Comparison of ENCODE assay signal across 8 cellular contexts in the genomic region with DNA sequence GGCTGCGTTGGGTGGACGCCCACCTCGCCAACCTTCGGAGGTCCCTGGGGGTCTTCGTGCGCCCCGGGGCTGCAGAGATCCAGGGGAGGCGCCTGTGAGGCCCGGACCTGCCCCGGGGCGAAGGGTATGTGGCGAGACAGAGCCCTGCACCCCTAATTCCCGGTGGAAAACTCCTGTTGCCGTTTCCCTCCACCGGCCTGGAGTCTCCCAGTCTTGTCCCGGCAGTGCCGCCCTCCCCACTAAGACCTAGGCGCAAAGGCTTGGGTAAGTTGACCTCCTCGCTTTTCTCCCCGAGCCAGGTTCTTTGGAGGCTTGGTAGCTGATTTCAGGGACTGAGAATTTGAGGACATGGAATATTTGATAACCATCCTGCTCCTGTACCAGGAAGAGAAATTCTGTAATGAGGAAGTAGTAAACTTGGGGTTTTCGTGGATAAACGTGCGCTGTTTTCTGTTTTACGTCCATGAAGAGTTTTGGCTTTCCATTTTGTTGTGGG. TPM values are rescaled to one million over a fixed set of nuclear protein-coding genes. Genes with fewer than 3 reads are reported as not detected.
A peak's percentile ranks its signal among the peaks of the same experiment; 100 is the strongest.
DNase-seq lines count a peak whose midpoint lies in the region; ATAC-seq and TF ChIP-seq lines count a peak whose summit lies in the region.

No MANE protein-coding gene starts in this region.

- DNase-seq in BJ (ENCODE audit: low read depth) (no peak), HuH-7 (ENCODE audit: low spot score) (peak; percentile 20), fibroblast of mammary gland (ENCODE audit: low read depth) (peak; percentile 13), natural killer cell (no peak), NCI-H2107 treated with DMSO at 0.1 percent for 48 hours (lab: John Stamatoyannopoulos, UW; ENCODE audit: unreplicated experiment) (no peak), NCI-H1694 treated with DMSO at 0.1 percent for 48 hours (lab: John Stamatoyannopoulos, UW) (no peak)
- no peak for DNase-seq in activated CD4-positive, alpha-beta T cell treated with anti-CD3 and anti-CD28 coated beads, Interleukin-2, amount 10 ng/mL, durations not matched to agents 7 days and 5 days

- peak overlapping the region; percentile 98 for H3K4me3 Mint-ChIP-seq in activated CD4-positive, alpha-beta T cell treated with anti-CD3 and anti-CD28 coated beads, Interleukin-2, amount 10 ng/mL, durations not matched to agents 7 days and 5 days
- H3K4me3 Mint-ChIP-seq in natural killer cell, result peak overlapping the region; percentile 94

- POLR2A ChIA-PET in BJ (lab: Charles Lee), result no interaction called here
- POLR2A ChIA-PET in activated CD4-positive, alpha-beta T cell treated with anti-CD3 and anti-CD28 coated beads, Interleukin-2, amount 10 ng/mL, durations not matched to agents 7 days and 5 days (lab: Charles Lee), result no interaction called here

- H3K27me3 Mint-ChIP-seq in activated CD4-positive, alpha-beta T cell treated with anti-CD3 and anti-CD28 coated beads, Interleukin-2, amount 10 ng/mL, durations not matched to agents 7 days and 5 days, result no peaks in the 10 kb centered on the region
- no peaks in the 10 kb centered on the region for H3K27me3 Mint-ChIP-seq in natural killer cell (ENCODE audit: low read depth in 2 of 2)

- peak; percentile 0 for ATAC-seq in GM19043 (IDR thresholded peaks at IDR 0.05; ENCODE audit: low read depth, unreplicated experiment)
- ATAC-seq in natural killer cell, result no peak

- H3K4me3 ChIP-seq in BJ (ENCODE audit: low read depth, low read length) (peak overlapping the region; percentile 99), fibroblast of mammary gland (ENCODE audit: control insufficient read depth, low read depth, low read length) (peak overlapping the region; percentile 97)

- intact Hi-C loops in natural killer cell (cut with micrococcal nuclease), result loop anchor here (1.0 to 5.0 kb wide), 4 partner anchors 32 to 143 kb away; a partner anchor contains a TSS

- peaks cover 23% of the 10 kb centered on the region for H3K36me3 Mint-ChIP-seq in activated CD4-positive, alpha-beta T cell treated with anti-CD3 and anti-CD28 coated beads, Interleukin-2, amount 10 ng/mL, durations not matched to agents 7 days and 5 days (ENCODE audit: low read depth)
- peaks cover 12% of the 10 kb centered on the region for H3K36me3 Mint-ChIP-seq in natural killer cell

- no peaks in the 10 kb centered on the region for H3K27me3 ChIP-seq in BJ (ENCODE audit: control insufficient read depth, insufficient read depth, low read length)

- no peaks in the 10 kb centered on the region; the same call in 1 of the 2 replicates for H3K36me3 ChIP-seq in BJ (ENCODE audit: control insufficient read depth, insufficient read depth, low read length)

- no peaks in the 10 kb centered on the region for H3K9me3 Mint-ChIP-seq in activated CD4-positive, alpha-beta T cell treated with anti-CD3 and anti-CD28 coated beads, Interleukin-2, amount 10 ng/mL, durations not matched to agents 7 days and 5 days
- no peaks in the 10 kb centered on the region for H3K9me3 Mint-ChIP-seq in natural killer cell

- H3K27ac Mint-ChIP-seq in activated CD4-positive, alpha-beta T cell treated with anti-CD3 and anti-CD28 coated beads, Interleukin-2, amount 10 ng/mL, durations not matched to agents 7 days and 5 days, result peak overlapping the region; percentile 93
- peak overlapping the region; percentile 94 to 99 for H3K27ac Mint-ChIP-seq in natural killer cell

- CTCF ChIA-PET in BJ (lab: Yijun Ruan, JAX), result interaction anchor here (0.7 to 1.6 kb wide), 4 partner anchors 51 to 227 kb away, joined by 3 to 4 read pairs (median 3); no protein-coding TSS in a partner anchor
- CTCF ChIA-PET in activated CD4-positive, alpha-beta T cell treated with anti-CD3 and anti-CD28 coated beads, Interleukin-2, amount 10 ng/mL, durations not matched to agents 7 days and 5 days (lab: Charles Lee), result interaction anchor here (0.7 to 1.2 kb wide), 2 partner anchors 41 to 51 kb away, joined by 4 read pairs; no protein-coding TSS in a partner anchor

- peaks cover 39% of the 10 kb centered on the region for H3K4me1 Mint-ChIP-seq in activated CD4-positive, alpha-beta T cell treated with anti-CD3 and anti-CD28 coated beads, Interleukin-2, amount 10 ng/mL, durations not matched to agents 7 days and 5 days
- peaks cover 25 to 27% of the 10 kb centered on the region in 2 donors for H3K4me1 Mint-ChIP-seq in natural killer cell

- TF ChIP-seq CTCF in BJ (IDR thresholded peaks at IDR 0.05; ENCODE audit: insufficient read depth, low read depth, low read length), result no peak
- TF ChIP-seq CTCF in fibroblast of mammary gland (conservative IDR thresholded peaks at IDR 0.05; ENCODE audit: control insufficient read depth, insufficient read depth, low read depth, low read length), result no peak
- no peak for TF ChIP-seq CTCF in natural killer cell (IDR thresholded peaks at IDR 0.05)

RNA-seq across cellular contexts. Expression of a gene that starts 0.5 kb away (rescaled TPM):
- 6.0 and 8.8 TPM in 2 replicates for polyA plus RNA-seq in BJ (2011; rRNA removed)
- 6.3 and 9.1 TPM in 2 replicates for polyA minus RNA-seq in BJ (2011; rRNA and poly(A)+ RNA removed)
- total RNA-seq in activated CD4-positive, alpha-beta T cell treated with anti-CD3 and anti-CD28 coated beads, Interleukin-2, amount 10 ng/mL, durations not matched to agents 7 days and 5 days, result 10 to 100 TPM; 28.3 to 31.5 TPM
- total RNA-seq in natural killer cell, result 10 to 100 TPM; 33.5 to 43.7 (median 34.9) TPM

RNA-seq across cellular contexts. Expression of a gene that starts 1.0 kb away (rescaled TPM):
- polyA plus RNA-seq in BJ (2011; rRNA removed), result 30.2 and 53.2 TPM in 2 replicates
- 3.8 and 4.6 TPM in 2 replicates for polyA minus RNA-seq in BJ (2011; rRNA and poly(A)+ RNA removed)
- total RNA-seq in activated CD4-positive, alpha-beta T cell treated with anti-CD3 and anti-CD28 coated beads, Interleukin-2, amount 10 ng/mL, durations not matched to agents 7 days and 5 days, result 10 to 100 TPM; 18.4 to 18.8 TPM
- total RNA-seq in natural killer cell, result 1 to 10 TPM; 3.9 to 6.3 (median 4.6) TPM

RNA-seq across cellular contexts. Expression of a gene that starts 52.1 kb away (rescaled TPM):
- 909 and 920 TPM in 2 replicates for polyA plus RNA-seq in BJ (2011; rRNA removed)
- 356 and 408 TPM in 2 replicates for polyA minus RNA-seq in BJ (2011; rRNA and poly(A)+ RNA removed)
- total RNA-seq in activated CD4-positive, alpha-beta T cell treated with anti-CD3 and anti-CD28 coated beads, Interleukin-2, amount 10 ng/mL, durations not matched to agents 7 days and 5 days, result 100 to 1,000 TPM; 333 to 355 TPM
- total RNA-seq in natural killer cell, result 100 to 1,000 TPM; 393 to 490 (median 433) TPM

Comparison
In these comparisons a context has a peak if more than half of its experiments do, and no peak if none do; other contexts are left out.
1. DNase-seq: peak in HuH-7 (single experiment) and fibroblast of mammary gland (single experiment); none in BJ (single experiment), activated CD4-positive, alpha-beta T cell treated with anti-CD3 and anti-CD28 coated beads, Interleukin-2, amount 10 ng/mL, durations not matched to agents 7 days and 5 days (single experiment), natural killer cell (single experiment), NCI-H2107 treated with DMSO at 0.1 percent for 48 hours (single experiment) and NCI-H1694 treated with DMSO at 0.1 percent for 48 hours (single experiment).